Comparison of ENCODE assay signal across 27 cellular contexts in genomic region chr14:75511201-75511600, GRCh38. TPM values are rescaled to one million over a fixed set of nuclear protein-coding genes. Genes with fewer than 3 reads are reported as not detected.
DNase-seq lines count a peak whose midpoint lies in the region; ATAC-seq, FAIRE-seq and TF ChIP-seq lines count a peak whose summit lies in the region.
"Had no signal": no experiment of that assay in that cellular context is flagged by ENCODE, and none has a peak within 500 bp of the region (broad histone marks: within the 10 kb centered on the region; RNA-seq: fewer than 3 reads in every experiment).

No MANE protein-coding gene starts in this region.

- H3K36me3 ChIP-seq in OCI-LY3 (replicated peaks; ENCODE audit: low read depth, low read length) (peaks cover 33% of the 10 kb centered on the region), GM12878 (ENCODE audit: control insufficient read depth in 2 of 2, insufficient read depth in 2 of 2, low read length in 1 of 2) (no peaks in the 10 kb centered on the region)
- H3K36me3 ChIP-seq: HAP-1, MG63, SJSA1 had no signal

- no peak for DNase-seq in activated T-cell treated with anti-CD3 and anti-CD28 coated beads, Interleukin-2, amount 50 U/mL, for 72 hours
- DNase-seq in activated T-cell treated with anti-CD3 and anti-CD28 coated beads for 4 hours (no peak), GM12878 (ENCODE audit: low read depth, low spot score) (no peak), putamen (ENCODE audit: low spot score) (no peak)
- DNase-seq in activated T-helper 1 cell treated with anti-CD3 and anti-CD28 coated beads, Interleukin-12 subunit alpha, Interleukin-12 subunit beta, Interleukin-2, Interleukin-4 antibody, amounts not matched to agents 30 ng/mL and 10 ng/mL and 1 ng/mL, durations not matched to agents 14 hours and 24 hours and 36 hours (ENCODE audit: low spot score) = no peak
- DNase-seq: Caco-2; CD4-positive, alpha-beta memory T cell; GOT3; KG1; MG63; NCI-H1105 treated with DMSO at 0.1 percent for 48 hours; NCI-H146; NCI-H1930; NCI-H2107; NCI-H524; NCI-H748 treated with DMSO at 0.1 percent for 48 hours; NK-92 treated with Interleukin-12 subunit alpha and Interleukin-12 subunit beta, amount 100 ng/mL, for 24 hours; PC-9 had no signal

- peak overlapping the region; percentile 87 for H3K27ac ChIP-seq in OCI-LY3 (ENCODE audit: low read length)
- no peak overlapping the region for H3K27ac ChIP-seq in GM12878 (ENCODE audit: control insufficient read depth, insufficient read depth)
- H3K27ac ChIP-seq: A549; BLaER1 treated with 17β-estradiol and CSF1 and Interleukin-3, amounts not matched to agents 10 nM and 100 nM; PC-9; SJSA1 had no signal

- FAIRE-seq in GM12878 (lab: Jason Lieb, UNC) = no peak
- FAIRE-seq: G401.6, GM12891 had no signal

- TF ChIP-seq EP300 in GM12878 (IDR thresholded peaks at IDR 0.05; ENCODE audit: borderline replicate concordance in 1 of 2, control insufficient read depth in 1 of 2, low read depth in 2 of 2, low read length in 2 of 2) = no peak

- in situ Hi-C loops in GM12878 (cut with MboI) = no loop called here

- H3K9ac ChIP-seq in OCI-LY3 (ENCODE audit: low read length) = no peak overlapping the region
- no peak overlapping the region for H3K9ac ChIP-seq in GM12878 (ENCODE audit: control insufficient read depth, insufficient read depth, low read length)
- H3K9ac ChIP-seq: BLaER1 treated with 17β-estradiol and CSF1 and Interleukin-3, amounts not matched to agents 10 nM and 100 nM had no signal

- H3K27me3 ChIP-seq in OCI-LY3 (ENCODE audit: low read depth, low read length) (no peaks in the 10 kb centered on the region), GM12878 (replicated peaks in 1 of 2; ENCODE audit: control insufficient read depth in 2 of 2, insufficient read depth in 2 of 2, low read length in 1 of 2) (no peaks in the 10 kb centered on the region)
- H3K27me3 ChIP-seq: BLaER1 treated with 17β-estradiol and CSF1 and Interleukin-3, amounts not matched to agents 10 nM and 100 nM; MG63; SJSA1 had no signal

- CTCF ChIA-PET in GM12878 (lab: Yijun Ruan, JAX) = interaction anchor here (0.9 to 21.2 kb wide), 3 partner anchors 19 to 50 kb away, joined by 3 to 520 read pairs (median 481); no protein-coding TSS in a partner anchor

- ATAC-seq in activated T-cell treated with anti-CD3 and anti-CD28 coated beads, Interleukin-2, amount 50 U/mL, for 72 hours (replicated peaks in 1 of 2) = no peak
- no peak for ATAC-seq in GM12878
- ATAC-seq in HG02852 (IDR thresholded peaks at IDR 0.05; ENCODE audit: unreplicated experiment) = no peak
- ATAC-seq: A549, Right ventricle myocardium inferior had no signal

- no peak for TF ChIP-seq CTCF in OCI-LY3 (IDR thresholded peaks at IDR 0.05; ENCODE audit: low read depth, low read length)
- no peak for TF ChIP-seq CTCF in GM12878 (IDR thresholded peaks at IDR 0.05 in 2 of 3, conservative IDR thresholded peaks at IDR 0.05 in 1 of 3; ENCODE audit: control insufficient read depth in 2 of 3, extremely low read depth in 1 of 3, insufficient read depth in 1 of 3, low read depth in 3 of 3, low read length in 3 of 3)

- SMC1A ChIA-PET in GM12878 (lab: Charles Lee; ENCODE audit: uncharacterized antibody, unreplicated experiment) = interaction anchor here (1.2 to 19.9 kb wide), 3 partner anchors 10 to 31 kb away, joined by 4 to 619 read pairs (median 5); no protein-coding TSS in a partner anchor

- H3K9me3 ChIP-seq in OCI-LY3 (ENCODE audit: insufficient read depth, low read length) (peaks cover 28% of the 10 kb centered on the region), GM12878 (replicated peaks; ENCODE audit: control insufficient read depth, insufficient read depth, low read length) (peaks cover 18% of the 10 kb centered on the region)
- H3K9me3 ChIP-seq: HAP-1, MG63, SJSA1 had no signal

- intact Hi-C loops in activated T-helper 1 cell treated with anti-CD3 and anti-CD28 coated beads, Interleukin-12 subunit alpha, Interleukin-12 subunit beta, Interleukin-2, Interleukin-4 antibody, amounts not matched to agents 30 ng/mL and 10 ng/mL and 1 ng/mL, durations not matched to agents 14 hours and 24 hours and 36 hours (cut with micrococcal nuclease) = no loop called here
- intact Hi-C loops in GM12878 (cut with micrococcal nuclease; ENCODE audit: unreplicated experiment) = no loop called here

- peaks cover 13 to 14% of the 10 kb centered on the region in 2 donors for H3K9me3 Mint-ChIP-seq in activated T-cell treated with anti-CD3 and anti-CD28 coated beads, Interleukin-2, amount 50 U/mL, for 72 hours
- peaks cover 43% of the 10 kb centered on the region for H3K9me3 Mint-ChIP-seq in activated T-helper 1 cell treated with anti-CD3 and anti-CD28 coated beads, Interleukin-12 subunit alpha, Interleukin-12 subunit beta, Interleukin-2, Interleukin-4 antibody, amounts not matched to agents 30 ng/mL and 10 ng/mL and 1 ng/mL, durations not matched to agents 14 hours and 24 hours and 36 hours

- no peaks in the 10 kb centered on the region for H3K27me3 Mint-ChIP-seq in activated T-cell treated with anti-CD3 and anti-CD28 coated beads, Interleukin-2, amount 50 U/mL, for 72 hours (ENCODE audit: low read depth)
- H3K27me3 Mint-ChIP-seq in activated T-helper 1 cell treated with anti-CD3 and anti-CD28 coated beads, Interleukin-12 subunit alpha, Interleukin-12 subunit beta, Interleukin-2, Interleukin-4 antibody, amounts not matched to agents 30 ng/mL and 10 ng/mL and 1 ng/mL, durations not matched to agents 14 hours and 24 hours and 36 hours (ENCODE audit: insufficient read depth) = no peaks in the 10 kb centered on the region
- H3K27me3 Mint-ChIP-seq: CD4-positive, alpha-beta memory T cell had no signal

- peak overlapping the region; percentile 86 for H3K27ac Mint-ChIP-seq in activated T-cell treated with anti-CD3 and anti-CD28 coated beads, Interleukin-2, amount 50 U/mL, for 72 hours
- H3K27ac Mint-ChIP-seq in activated T-helper 1 cell treated with anti-CD3 and anti-CD28 coated beads, Interleukin-12 subunit alpha, Interleukin-12 subunit beta, Interleukin-2, Interleukin-4 antibody, amounts not matched to agents 30 ng/mL and 10 ng/mL and 1 ng/mL, durations not matched to agents 14 hours and 24 hours and 36 hours = peak overlapping the region; percentile 31

- peaks cover 16 to 38% of the 10 kb centered on the region in 2 donors for H3K36me3 Mint-ChIP-seq in activated T-cell treated with anti-CD3 and anti-CD28 coated beads, Interleukin-2, amount 50 U/mL, for 72 hours (ENCODE audit: insufficient read depth in 2 of 2)
- peaks cover 15% of the 10 kb centered on the region for H3K36me3 Mint-ChIP-seq in activated T-helper 1 cell treated with anti-CD3 and anti-CD28 coated beads, Interleukin-12 subunit alpha, Interleukin-12 subunit beta, Interleukin-2, Interleukin-4 antibody, amounts not matched to agents 30 ng/mL and 10 ng/mL and 1 ng/mL, durations not matched to agents 14 hours and 24 hours and 36 hours (ENCODE audit: low read depth)

- peaks cover 59% of the 10 kb centered on the region for H3K4me1 ChIP-seq in OCI-LY3 (ENCODE audit: low read length)
- peaks cover 34% of the 10 kb centered on the region for H3K4me1 ChIP-seq in GM12878 (ENCODE audit: control insufficient read depth, insufficient read depth, low read length)
- H3K4me1 ChIP-seq: A549, Caco-2, HAP-1, SJSA1 had no signal

- no peak for TF ChIP-seq POLR2A in GM12878 (IDR thresholded peaks at IDR 0.05; ENCODE audit: low read depth, low read length)

- BruUV-seq in GM12878 (replicated peaks; lab: Mats Ljungman, UMichigan) = no TSS peak

- TF ChIP-seq RAD21 in GM12878 (IDR thresholded peaks at IDR 0.05; ENCODE audit: insufficient read depth, low read depth, low read length) = no peak

- H3K4me1 Mint-ChIP-seq in activated T-cell treated with anti-CD3 and anti-CD28 coated beads, Interleukin-2, amount 50 U/mL, for 72 hours (ENCODE audit: low read depth) = peaks cover 53% of the 10 kb centered on the region
- H3K4me1 Mint-ChIP-seq in activated T-helper 1 cell treated with anti-CD3 and anti-CD28 coated beads, Interleukin-12 subunit alpha, Interleukin-12 subunit beta, Interleukin-2, Interleukin-4 antibody, amounts not matched to agents 30 ng/mL and 10 ng/mL and 1 ng/mL, durations not matched to agents 14 hours and 24 hours and 36 hours (ENCODE audit: low read depth) = peaks cover 40% of the 10 kb centered on the region

- H3K79me2 ChIP-seq in OCI-LY3 (ENCODE audit: low read length) (peaks cover 5% of the 10 kb centered on the region), GM12878 (ENCODE audit: control insufficient read depth, insufficient read depth, low read length) (peaks cover 2% of the 10 kb centered on the region)

- no peak overlapping the region for H3K4me3 Mint-ChIP-seq in activated T-cell treated with anti-CD3 and anti-CD28 coated beads, Interleukin-2, amount 50 U/mL, for 72 hours
- no peak overlapping the region for H3K4me3 Mint-ChIP-seq in activated T-helper 1 cell treated with anti-CD3 and anti-CD28 coated beads, Interleukin-12 subunit alpha, Interleukin-12 subunit beta, Interleukin-2, Interleukin-4 antibody, amounts not matched to agents 30 ng/mL and 10 ng/mL and 1 ng/mL, durations not matched to agents 14 hours and 24 hours and 36 hours
- H3K4me3 Mint-ChIP-seq: CD4-positive, alpha-beta memory T cell had no signal

- H4K20me1 ChIP-seq in OCI-LY3 (ENCODE audit: insufficient read depth, low read length) = no peaks in the 10 kb centered on the region
- H4K20me1 ChIP-seq in GM12878 (ENCODE audit: control insufficient read depth, insufficient read depth) = no peaks in the 10 kb centered on the region
- H4K20me1 ChIP-seq: BLaER1 treated with 17β-estradiol and CSF1 and Interleukin-3, amounts not matched to agents 10 nM and 100 nM had no signal

- RAD21 ChIA-PET in GM12878 (lab: Charles Lee; ENCODE audit: unreplicated experiment) = interaction anchor here (21.5 kb wide), 1 partner anchor 19 kb away, joined by 645 read pairs; no protein-coding TSS in a partner anchor

- H3K4me3 ChIP-seq in OCI-LY3 (ENCODE audit: low read length) (no peak overlapping the region), GM12878 (no peak overlapping the region)
- H3K4me3 ChIP-seq: A549; BLaER1 treated with 17β-estradiol and CSF1 and Interleukin-3, amounts not matched to agents 10 nM and 100 nM; HAP-1; MG63; PC-9; SJSA1 had no signal

- POLR2A ChIA-PET in GM12878 (lab: Charles Lee) = interaction anchor here (1.6 to 13.4 kb wide), 2 partner anchors 17 to 29 kb away, joined by 4 to 385 read pairs; no protein-coding TSS in a partner anchor

- H2AFZ ChIP-seq in OCI-LY3 (ENCODE audit: low read depth, low read length) = no peak overlapping the region
- no peak overlapping the region for H2AFZ ChIP-seq in GM12878 (ENCODE audit: control insufficient read depth, low read depth, low read length)
- H2AFZ ChIP-seq: PC-9 had no signal

- H3K4me2 ChIP-seq in OCI-LY3 (ENCODE audit: low read length) (no peak overlapping the region), GM12878 (ENCODE audit: control insufficient read depth, insufficient read depth) (no peak overlapping the region)
- H3K4me2 ChIP-seq: A549; BLaER1 treated with 17β-estradiol and CSF1 and Interleukin-3, amounts not matched to agents 10 nM and 100 nM; PC-9 had no signal

RNA-seq across cellular contexts. Expression of gene BATF, which starts 11.1 kb away (rescaled TPM):
- total RNA-seq in activated T-cell treated with anti-CD3 and anti-CD28 coated beads, Interleukin-2, amount 50 U/mL, for 72 hours = 100 to 1,000 TPM; 171 to 185 TPM
- total RNA-seq in activated T-helper 1 cell treated with anti-CD3 and anti-CD28 coated beads, Interleukin-12 subunit alpha, Interleukin-12 subunit beta, Interleukin-2, Interleukin-4 antibody, amounts not matched to agents 30 ng/mL and 10 ng/mL and 1 ng/mL, durations not matched to agents 14 hours and 24 hours and 36 hours = 213 and 214 TPM in 2 replicates
- total RNA-seq in GM12878 (2013; cell fraction: nucleolus; rRNA removed) = 55.3 and 58.4 TPM in 2 replicates
- total RNA-seq in GM12878 (2014; rRNA removed) (153 and 158 TPM in 2 replicates), GM12878 (2014; rRNA removed; fragmentation: Illumina TruSeq; extraction: Trizol) (94.0 and 99.6 TPM in 2 replicates), GM12878 (2021) (99.8 and 107 TPM in 2 replicates)
- 105 TPM for polyA plus RNA-seq in GM12878 (2011; ENCODE audit: low read depth)
- polyA plus RNA-seq in GM12878 (2011; rRNA removed) (53.9 and 98.3 TPM in 2 replicates), GM12878 (2014; fragmentation: Illumina TruSeq; extraction: Trizol) (30.7 and 93.4 TPM in 2 replicates), GM12878 (2014; fragmentation: Nextera tagmentation; extraction: Ambion mirVana) (10 to 100 TPM in 1 of 2 experiments, 1 to 10 TPM in 1; 10.0 to 30.9 TPM), GM12878 (2014; rRNA removed) (147 and 176 TPM in 2 replicates), GM12878 (2016; fragmentation: Nextera tagmentation; extraction: Ambion mirVana) (100 to 1,000 TPM; 133 to 154 TPM)
- polyA plus RNA-seq in GM12878 (2011; cell fraction: cytosol; rRNA removed) = 136 and 190 TPM in 2 replicates
- 87.8 and 92.3 TPM in 2 replicates for polyA plus RNA-seq in GM12878 (2011; cell fraction: nucleus; rRNA removed)
- polyA plus RNA-seq in GM12878 (2012) = 86.3 and 91.1 TPM in 2 replicates
- polyA minus RNA-seq in GM12878 (2011; rRNA and poly(A)+ RNA removed) = 18.5 and 50.6 TPM in 2 replicates
- polyA minus RNA-seq in GM12878 (2011; cell fraction: cytosol; rRNA and poly(A)+ RNA removed) = 21.5 and 22.8 TPM in 2 replicates
- polyA minus RNA-seq in GM12878 (2011; cell fraction: nucleus; rRNA and poly(A)+ RNA removed) = 22.0 and 37.2 TPM in 2 replicates
- total RNA-seq: SJSA1 had no signal
- polyA plus RNA-seq: A549 had no signal
